ENCODE assay signal across 9 cellular contexts in genomic region chr3:150183619-150184425, GRCh38.
A peak's percentile ranks its signal among the peaks of the same experiment; 100 is the strongest.
DNase-seq lines count a peak whose midpoint lies in the region; ATAC-seq and TF ChIP-seq lines count a peak whose summit lies in the region.
"Had no signal": no experiment of that assay in that cellular context is flagged by ENCODE, and none has a peak within 500 bp of the region (broad histone marks: within the 10 kb centered on the region; RNA-seq: fewer than 3 reads in every experiment).

No MANE protein-coding gene starts in this region.

- H2AFZ ChIP-seq in GM23248, result peak overlapping the region; percentile 79

- ATAC-seq in Right ventricle myocardium inferior (peak; percentile 89), omental fat pad (ENCODE audit: low FRiP score) (peak; percentile 82), upper lobe of left lung (ENCODE audit: low FRiP score in 2 of 2) (peak; percentile 72 to 95)

- H3K9me2 ChIP-seq in GM23248 (ENCODE audit: insufficient read depth), result no peaks in the 10 kb centered on the region

- DNase-seq in DMS79 treated with DMSO at 0.1 percent for 48 hours (lab: John Stamatoyannopoulos, UW) (peak; percentile 95), GM23248 (peak; percentile 92), LNCaP clone FGC (ENCODE audit: low read depth) (no peak), RPMI8226 (peak; percentile 75), Right ventricle myocardium inferior (ENCODE audit: missing footprints) (peak; percentile 73), omental fat pad (ENCODE audit: low spot score) (peak; percentile 27), upper lobe of left lung (peak; percentile 38 to 48)
- DNase-seq in activated naive CD8-positive, alpha-beta T cell treated with anti-CD3 and anti-CD28 coated beads for 36 hours, result peak; percentile 44

- H3K9me3 ChIP-seq in GM23248 (ENCODE audit: low read depth) (no peaks in the 10 kb centered on the region), upper lobe of left lung (no peaks in the 10 kb centered on the region)

- H3K4me3 ChIP-seq in GM23248, result peak overlapping the region; percentile 71
- H3K4me3 ChIP-seq in LNCaP clone FGC (ENCODE audit: low read depth, low read length), result peak overlapping the region; percentile 25; the same call in 1 of the 2 replicates
- H3K4me3 ChIP-seq in upper lobe of left lung, result peak overlapping the region in 2 of 4 donors; percentile 28 to 40

- H3K27ac Mint-ChIP-seq in activated naive CD8-positive, alpha-beta T cell treated with anti-CD3 and anti-CD28 coated beads for 36 hours, result no peak overlapping the region

- 2 to 4% methylated on average over 22 of the region's 22 CpGs for WGBS in GM23248 (ENCODE audit: low coverage in 1 of 2, low lambda C conversion rate in 2 of 2, missing lambda C conversion rate in 2 of 2), 2 experiments
- 6 to 7% methylated on average over 22 of the region's 22 CpGs for WGBS in upper lobe of left lung, 2 donors

- no peaks in the 10 kb centered on the region for H3K79me2 ChIP-seq in GM23248 (ENCODE audit: insufficient read depth)

- intact Hi-C loops in Right ventricle myocardium inferior (cut with DNase I), result loop anchor here (1.0 to 10.0 kb wide), 2 partner anchors 215 to 249 kb away; no protein-coding TSS in a partner anchor

- peak; percentile 85 for TF ChIP-seq CTCF in LNCaP clone FGC (IDR thresholded peaks at IDR 0.05; ENCODE audit: control insufficient read depth, extremely low read depth, insufficient read depth)
- TF ChIP-seq CTCF in omental fat pad (IDR thresholded peaks at IDR 0.05), result peak in 1 of 3 donors; percentile 6
- TF ChIP-seq CTCF in upper lobe of left lung (IDR thresholded peaks at IDR 0.05), result peak in 5 of 6 experiments; percentile 15 to 56 (median 36)

- H3K9ac ChIP-seq in GM23248, result peak overlapping the region; percentile 52

- no peaks in the 10 kb centered on the region for H3K36me3 Mint-ChIP-seq in activated naive CD8-positive, alpha-beta T cell treated with anti-CD3 and anti-CD28 coated beads for 36 hours

- peak overlapping the region; percentile 66 for H3K4me2 ChIP-seq in GM23248 (ENCODE audit: unreplicated experiment)

- H3K27me3 ChIP-seq in GM23248 (replicated peaks; ENCODE audit: insufficient read depth), result no peaks in the 10 kb centered on the region
- H3K27me3 ChIP-seq in upper lobe of left lung, result no peaks in the 10 kb centered on the region

- H3K4me3 Mint-ChIP-seq in activated naive CD8-positive, alpha-beta T cell treated with anti-CD3 and anti-CD28 coated beads for 36 hours, result no peak overlapping the region

- H3K27ac ChIP-seq in GM23248 (no peak overlapping the region), upper lobe of left lung (no peak overlapping the region)
- H3K27ac ChIP-seq: skin epidermis had no signal

- H3K4me1 ChIP-seq in GM23248 (ENCODE audit: insufficient read depth), result peaks cover 15% of the 10 kb centered on the region
- peaks cover 3 to 10% (median 6%) of the 10 kb centered on the region in 4 donors for H3K4me1 ChIP-seq in upper lobe of left lung

- H3F3A ChIP-seq in GM23248 (ENCODE audit: insufficient read depth), result peaks cover 15% of the 10 kb centered on the region

- no peaks in the 10 kb centered on the region for H4K20me1 ChIP-seq in GM23248 (ENCODE audit: insufficient read depth)

- in situ Hi-C loops in GM23248 (cut with MboI), result loop anchor here (10.0 to 25.0 kb wide), 2 partner anchors 209 to 672 kb away; partner anchors contain the start of gene PFN2

- H3K9me3 Mint-ChIP-seq in activated naive CD8-positive, alpha-beta T cell treated with anti-CD3 and anti-CD28 coated beads for 36 hours, result peaks cover under 1% of the 10 kb centered on the region

- no peak for TF ChIP-seq EP300 in upper lobe of left lung (IDR thresholded peaks at IDR 0.05)

- peaks cover 24% of the 10 kb centered on the region for H3K27me3 Mint-ChIP-seq in activated naive CD8-positive, alpha-beta T cell treated with anti-CD3 and anti-CD28 coated beads for 36 hours

- H3K36me3 ChIP-seq in GM23248 (ENCODE audit: low read depth), result no peaks in the 10 kb centered on the region
- no peaks in the 10 kb centered on the region for H3K36me3 ChIP-seq in upper lobe of left lung

- no peak for TF ChIP-seq POLR2A in upper lobe of left lung (IDR thresholded peaks at IDR 0.05)

- H3K4me1 Mint-ChIP-seq in activated naive CD8-positive, alpha-beta T cell treated with anti-CD3 and anti-CD28 coated beads for 36 hours, result no peaks in the 10 kb centered on the region
